In the genomic region with DNA sequence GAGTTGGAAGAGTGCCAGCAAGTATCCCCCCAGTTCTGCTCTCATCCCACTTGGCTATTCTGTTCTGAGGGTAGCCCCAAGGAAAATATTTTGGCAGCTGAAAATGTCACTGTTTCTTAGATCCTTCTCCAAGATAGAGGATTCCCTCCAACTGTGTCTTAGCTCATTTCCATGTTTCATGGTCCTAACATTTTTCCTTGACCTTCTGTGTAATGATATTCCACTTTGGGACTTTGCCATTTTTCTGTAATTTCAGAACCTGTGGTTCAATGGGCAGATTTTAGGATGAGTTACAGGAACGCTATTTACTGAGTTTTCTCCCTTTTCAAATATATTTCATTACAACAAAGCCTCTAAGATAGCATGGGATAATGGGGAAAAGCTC, we compare ENCODE assay signal across 24 cellular contexts. TPM values are rescaled to one million over a fixed set of nuclear protein-coding genes. Genes with fewer than 3 reads are reported as not detected.
DNase-seq lines count a peak whose midpoint lies in the region; ATAC-seq and TF ChIP-seq lines count a peak whose summit lies in the region.
"Had no signal": no experiment of that assay in that cellular context is flagged by ENCODE, and none has a peak within 500 bp of the region (broad histone marks: within the 10 kb centered on the region; RNA-seq: fewer than 3 reads in every experiment).

No MANE protein-coding gene starts in this region.

- no peak overlapping the region for H3K4me3 Mint-ChIP-seq in HFFc6
- H3K4me3 Mint-ChIP-seq in activated T-cell treated with anti-CD3 and anti-CD28 coated beads, Interleukin-2, amount 50 U/mL, for 24 hours, result no peak overlapping the region
- H3K4me3 Mint-ChIP-seq: activated naive CD4-positive, alpha-beta T cell treated with anti-CD3 and anti-CD28 coated beads, Interleukin-2, amount 50 U/mL, for 24 hours; H9; stimulated activated memory B cell treated with anti-CD40 and anti-IgM and Interleukin-4, amounts not matched to agents 10 μg/mL and 1 μg/mL and 100 μg/mL, for 72 hours had no signal

- H3K9me3 Mint-ChIP-seq in HFFc6, result no peaks in the 10 kb centered on the region
- no peaks in the 10 kb centered on the region for H3K9me3 Mint-ChIP-seq in activated T-cell treated with anti-CD3 and anti-CD28 coated beads, Interleukin-2, amount 50 U/mL, for 24 hours
- H3K9me3 Mint-ChIP-seq: activated naive CD4-positive, alpha-beta T cell treated with anti-CD3 and anti-CD28 coated beads, Interleukin-2, amount 50 U/mL, for 24 hours; H9; naive thymus-derived CD8-positive, alpha-beta T cell; stimulated activated memory B cell treated with anti-CD40 and anti-IgM and Interleukin-4, amounts not matched to agents 10 μg/mL and 1 μg/mL and 100 μg/mL, for 72 hours had no signal

- no peaks in the 10 kb centered on the region for H3K27me3 ChIP-seq in breast epithelium
- no peaks in the 10 kb centered on the region for H3K27me3 ChIP-seq in left lung
- no peaks in the 10 kb centered on the region for H3K27me3 ChIP-seq in testis
- H3K27me3 ChIP-seq in body of pancreas, result no peaks in the 10 kb centered on the region
- H3K27me3 ChIP-seq: esophagus muscularis mucosa, pancreas, sigmoid colon had no signal

- TF ChIP-seq POLR2A in breast epithelium (IDR thresholded peaks at IDR 0.05), result no peak
- TF ChIP-seq POLR2A in testis (IDR thresholded peaks at IDR 0.05), result no peak
- no peak for TF ChIP-seq POLR2A in body of pancreas (IDR thresholded peaks at IDR 0.05)

- WGBS in testis, 2 donors, result 80 to 92% methylated on average over 1 of the region's 1 CpG
- 68 to 79% methylated on average over 1 of the region's 1 CpG for WGBS in body of pancreas, 2 donors

- no peaks in the 10 kb centered on the region; the same call in 1 of the 2 replicates for H3K27me3 Mint-ChIP-seq in HFFc6 (ENCODE audit: insufficient read depth)
- no peaks in the 10 kb centered on the region for H3K27me3 Mint-ChIP-seq in activated T-cell treated with anti-CD3 and anti-CD28 coated beads, Interleukin-2, amount 50 U/mL, for 24 hours
- H3K27me3 Mint-ChIP-seq: activated naive CD4-positive, alpha-beta T cell treated with anti-CD3 and anti-CD28 coated beads, Interleukin-2, amount 50 U/mL, for 24 hours; naive thymus-derived CD8-positive, alpha-beta T cell; stimulated activated memory B cell treated with anti-CD40 and anti-IgM and Interleukin-4, amounts not matched to agents 10 μg/mL and 1 μg/mL and 100 μg/mL, for 72 hours had no signal

- H3K9me3 ChIP-seq in breast epithelium (no peaks in the 10 kb centered on the region), left lung (no peaks in the 10 kb centered on the region), testis (no peaks in the 10 kb centered on the region), body of pancreas (no peaks in the 10 kb centered on the region)
- H3K9me3 ChIP-seq: esophagus muscularis mucosa, pancreas, sigmoid colon had no signal

- peaks cover 31% of the 10 kb centered on the region for H3K4me1 Mint-ChIP-seq in HFFc6 (ENCODE audit: low read depth)
- peaks cover 19% of the 10 kb centered on the region for H3K4me1 Mint-ChIP-seq in activated T-cell treated with anti-CD3 and anti-CD28 coated beads, Interleukin-2, amount 50 U/mL, for 24 hours (ENCODE audit: low read depth)

- H3K36me3 Mint-ChIP-seq in HFFc6 (ENCODE audit: low read depth), result no peaks in the 10 kb centered on the region
- peaks cover 14% of the 10 kb centered on the region for H3K36me3 Mint-ChIP-seq in activated T-cell treated with anti-CD3 and anti-CD28 coated beads, Interleukin-2, amount 50 U/mL, for 24 hours (ENCODE audit: low read depth)

- ATAC-seq in left lung (no peak), body of pancreas (no peak)
- ATAC-seq: naive thymus-derived CD8-positive, alpha-beta T cell; stimulated activated memory B cell treated with anti-CD40 and anti-IgM and Interleukin-4, amounts not matched to agents 10 μg/mL and 1 μg/mL and 100 μg/mL, for 72 hours had no signal

- no peak for TF ChIP-seq CTCF in HFFc6 (IDR thresholded peaks at IDR 0.05)
- no peak for TF ChIP-seq CTCF in breast epithelium (IDR thresholded peaks at IDR 0.05)
- TF ChIP-seq CTCF in left lung (IDR thresholded peaks at IDR 0.05), result no peak
- no peak for TF ChIP-seq CTCF in testis (IDR thresholded peaks at IDR 0.05)
- no peak for TF ChIP-seq CTCF in body of pancreas (IDR thresholded peaks at IDR 0.05)

- intact Hi-C loops in breast epithelium (cut with DNase I; ENCODE audit: low total_unique reads), result no loop called here
- intact Hi-C loops in left lung (cut with DNase I), result loop anchor here in 1 of 2 donors (10.0 kb wide), 1 partner anchor 71 kb away; no protein-coding TSS in a partner anchor
- intact Hi-C loops in testis (cut with DNase I; ENCODE audit: low total_unique reads), result no loop called here
- intact Hi-C loops in body of pancreas (cut with DNase I), result no loop called here

- H3K27ac Mint-ChIP-seq in HFFc6, result peak overlapping the region; percentile 63
- no peak overlapping the region for H3K27ac Mint-ChIP-seq in activated T-cell treated with anti-CD3 and anti-CD28 coated beads, Interleukin-2, amount 50 U/mL, for 24 hours
- H3K27ac Mint-ChIP-seq: activated naive CD4-positive, alpha-beta T cell treated with anti-CD3 and anti-CD28 coated beads, Interleukin-2, amount 50 U/mL, for 24 hours; stimulated activated memory B cell treated with anti-CD40 and anti-IgM and Interleukin-4, amounts not matched to agents 10 μg/mL and 1 μg/mL and 100 μg/mL, for 72 hours had no signal

- peak overlapping the region; percentile 8 to 41 for H3K27ac ChIP-seq in breast epithelium
- H3K27ac ChIP-seq in left lung, result peak overlapping the region; percentile 41 to 61
- H3K27ac ChIP-seq in testis, result peak overlapping the region; percentile 47 to 68
- H3K27ac ChIP-seq in body of pancreas, result no peak overlapping the region
- H3K27ac ChIP-seq: esophagus muscularis mucosa, sigmoid colon had no signal

- H3K4me1 ChIP-seq in breast epithelium, result peaks cover 0 to 3% of the 10 kb centered on the region in 2 donors
- peaks cover 16 to 24% of the 10 kb centered on the region in 2 donors for H3K4me1 ChIP-seq in left lung
- peaks cover 20% of the 10 kb centered on the region for H3K4me1 ChIP-seq in testis
- H3K4me1 ChIP-seq in body of pancreas, result peaks cover 61% of the 10 kb centered on the region
- H3K4me1 ChIP-seq: sigmoid colon had no signal

- DNase-seq in HFFc6 (no peak), breast epithelium (ENCODE audit: low spot score in 2 of 2) (no peak), left lung (no peak), testis (no peak), NCI-H2171 (lab: John Stamatoyannopoulos, UW) (no peak), body of pancreas (no peak)
- DNase-seq in activated naive CD4-positive, alpha-beta T cell treated with anti-CD3 and anti-CD28 coated beads, Interleukin-2, amount 50 U/mL, for 16 hours, result no peak
- no peak for DNase-seq in activated T-cell treated with anti-CD3 and anti-CD28 coated beads, Interleukin-2, amount 50 U/mL, for 24 hours
- DNase-seq: activated CD4-positive, alpha-beta T cell treated with anti-CD3 and anti-CD28 coated beads for 1 hour; aorta; cerebellar nuclear complex; effector memory CD4-positive, alpha-beta T cell; H9; KG1; naive thymus-derived CD8-positive, alpha-beta T cell; NCI-H187 treated with DMSO at 0.1 percent for 48 hours; NCI-H2227 treated with DMSO at 0.1 percent for 48 hours; NCI-H774 had no signal

- no peaks in the 10 kb centered on the region for H3K36me3 ChIP-seq in breast epithelium
- H3K36me3 ChIP-seq in left lung, result no peaks in the 10 kb centered on the region
- no peaks in the 10 kb centered on the region for H3K36me3 ChIP-seq in testis (ENCODE audit: low read depth, missing control alignments)
- H3K36me3 ChIP-seq in body of pancreas (replicated peaks in 1 of 2; ENCODE audit: insufficient read depth in 1 of 2, low read depth in 2 of 2), result no peaks in the 10 kb centered on the region
- H3K36me3 ChIP-seq: esophagus muscularis mucosa, pancreas, sigmoid colon had no signal

- no peak overlapping the region for H3K4me3 ChIP-seq in breast epithelium
- H3K4me3 ChIP-seq in left lung, result no peak overlapping the region
- no peak overlapping the region for H3K4me3 ChIP-seq in testis
- no peak overlapping the region for H3K4me3 ChIP-seq in body of pancreas
- H3K4me3 ChIP-seq: esophagus muscularis mucosa, pancreas, sigmoid colon had no signal

RNA-seq across cellular contexts. Expression of a gene that starts 34.7 kb away (rescaled TPM):
- 10 to 100 TPM; 12.0 to 16.6 (median 14.1) TPM for total RNA-seq in HFFc6 (2021; fragmentation: NEBNext Ultra II Directional; extraction: Animal tissue kit (Norgen Biotek cat#: 25700))
- total RNA-seq in breast epithelium (10 to 100 TPM; 13.4 to 19.8 (median 17.6) TPM), left lung (10 to 100 TPM; 14.0 to 16.4 TPM), testis (10 to 100 TPM; 33.4 to 38.5 TPM), body of pancreas (1 to 10 TPM; 8.9 to 9.3 TPM)
- 67.0 TPM for polyA plus RNA-seq in testis (ENCODE audit: insufficient read depth, low read depth, low replicate concordance)

RNA-seq across cellular contexts. Expression of a gene that starts 44.0 kb away (rescaled TPM):
- 1 to 10 TPM in 2 of 6 experiments, under 1 TPM in 4; 0.36 to 1.5 (median 0.88) TPM for total RNA-seq in HFFc6 (2021; fragmentation: NEBNext Ultra II Directional; extraction: Animal tissue kit (Norgen Biotek cat#: 25700))
- total RNA-seq in breast epithelium (1 to 10 TPM in 2 of 3 donors, under 1 TPM in 1; 0.48 to 3.4 (median 2.0) TPM), left lung (1 to 10 TPM; 3.8 to 4.4 TPM), testis (under 1 TPM; 0.39 to 0.56 TPM), body of pancreas (1 to 10 TPM; 3.1 to 8.2 TPM)
- polyA plus RNA-seq in testis (ENCODE audit: insufficient read depth, low read depth, low replicate concordance), result 0.42 TPM
- total RNA-seq: temporal lobe had no signal
- polyA plus RNA-seq: naive thymus-derived CD8-positive, alpha-beta T cell had no signal

RNA-seq across cellular contexts. Expression of a gene that starts 50.8 kb away (rescaled TPM):
- 10 to 100 TPM; 37.9 to 46.2 (median 42.2) TPM for total RNA-seq in HFFc6 (2021; fragmentation: NEBNext Ultra II Directional; extraction: Animal tissue kit (Norgen Biotek cat#: 25700))
- total RNA-seq in breast epithelium (10 to 100 TPM; 37.0 to 60.3 (median 37.2) TPM), left lung (10 to 100 TPM; 59.0 to 68.2 TPM), testis (10 to 100 TPM; 38.3 to 60.5 TPM), body of pancreas (10 to 100 TPM; 25.7 to 27.4 TPM)
- polyA plus RNA-seq in testis (ENCODE audit: insufficient read depth, low read depth, low replicate concordance), result 68.0 TPM

RNA-seq across cellular contexts. Expression of a gene that starts 52.2 kb away (rescaled TPM):
- 100 to 1,000 TPM in 1 of 6 experiments, 10 to 100 TPM in 5; 77.3 to 102 (median 85.5) TPM for total RNA-seq in HFFc6 (2021; fragmentation: NEBNext Ultra II Directional; extraction: Animal tissue kit (Norgen Biotek cat#: 25700))
- total RNA-seq in breast epithelium (10 to 100 TPM; 58.7 to 79.7 (median 66.3) TPM), left lung (10 to 100 TPM; 84.6 to 85.4 TPM), testis (100 to 1,000 TPM; 135 to 138 TPM), body of pancreas (10 to 100 TPM; 41.9 to 43.6 TPM)
- polyA plus RNA-seq in testis (ENCODE audit: insufficient read depth, low read depth, low replicate concordance), result 441 TPM

Comparison
In these comparisons a context has a peak if more than half of its experiments do, and no peak if none do; other contexts are left out.
1. H3K27ac ChIP-seq: peak in breast epithelium (2 of 2), left lung (2 of 2) and testis (2 of 2); none in body of pancreas (0 of 4).